ENCODE assay signal across 2 cellular contexts in the genomic region with DNA sequence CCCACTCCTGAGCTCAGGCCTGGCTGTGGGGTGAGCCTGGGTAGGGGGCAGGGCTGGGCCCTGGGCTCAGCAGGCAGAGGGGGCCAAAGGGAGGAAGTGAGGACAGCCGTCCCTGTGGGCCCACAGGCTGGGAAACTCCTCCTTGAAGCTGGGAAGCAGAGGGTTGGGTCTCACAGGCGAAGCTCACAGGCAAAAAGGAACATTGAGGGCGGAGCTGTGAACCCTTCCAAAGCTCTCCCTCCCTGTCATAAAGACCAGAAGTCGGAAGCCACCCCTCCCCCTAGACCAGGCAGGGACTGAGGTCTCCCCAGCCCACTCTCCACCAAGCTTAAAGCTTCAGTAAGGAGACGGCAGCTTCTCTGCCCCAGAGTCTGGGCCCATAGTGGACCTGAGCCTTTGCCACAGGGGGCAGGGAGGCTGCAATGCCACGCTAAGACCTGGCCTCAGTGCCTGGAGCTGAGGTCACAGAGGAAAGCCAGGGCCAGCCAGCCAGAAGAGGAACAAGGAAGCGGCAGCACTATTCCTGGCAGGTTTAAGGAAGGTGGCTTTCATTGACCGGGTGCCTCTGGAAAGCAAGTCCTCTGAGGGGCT.
TF ChIP-seq lines count a peak whose summit lies in the region.

No MANE protein-coding gene starts in this region.

TF ChIP-seq in K562, 482 proteins besides CTCF, POLR2A, EP300 and RAD21:
- 0 out of 2 replicates have a peak, but pooled peaks have one; percentile 25 for TF ChIP-seq CBFB (CRISPR knock-in tag; IDR thresholded peaks at IDR 0.05)
- 0 out of 2 replicates have a peak, but pooled peaks have one; percentile 8 for TF ChIP-seq PHF8 (IDR thresholded peaks at IDR 0.05; ENCODE audit: borderline replicate concordance, low read length)
- no peak for TF ChIP-seq SMARCB1 (IDR thresholded peaks at IDR 0.05; ENCODE audit: insufficient read length, low read depth)
- peak; percentile 11; the same call in 1 of the 2 replicates for TF ChIP-seq RB1 (IDR thresholded peaks at IDR 0.05; ENCODE audit: low read depth)

TF ChIP-seq in HepG2, 621 proteins besides CTCF, POLR2A, EP300 and RAD21:
- TF ChIP-seq HNRNPL (IDR thresholded peaks at IDR 0.05; ENCODE audit: low read depth, low read length) (0 out of 2 replicates have a peak, but pooled peaks have one; percentile 25), NR3C1 (CRISPR knock-in tag; IDR thresholded peaks at IDR 0.05) (no peak)
- TF ChIP-seq, protein P1, sequence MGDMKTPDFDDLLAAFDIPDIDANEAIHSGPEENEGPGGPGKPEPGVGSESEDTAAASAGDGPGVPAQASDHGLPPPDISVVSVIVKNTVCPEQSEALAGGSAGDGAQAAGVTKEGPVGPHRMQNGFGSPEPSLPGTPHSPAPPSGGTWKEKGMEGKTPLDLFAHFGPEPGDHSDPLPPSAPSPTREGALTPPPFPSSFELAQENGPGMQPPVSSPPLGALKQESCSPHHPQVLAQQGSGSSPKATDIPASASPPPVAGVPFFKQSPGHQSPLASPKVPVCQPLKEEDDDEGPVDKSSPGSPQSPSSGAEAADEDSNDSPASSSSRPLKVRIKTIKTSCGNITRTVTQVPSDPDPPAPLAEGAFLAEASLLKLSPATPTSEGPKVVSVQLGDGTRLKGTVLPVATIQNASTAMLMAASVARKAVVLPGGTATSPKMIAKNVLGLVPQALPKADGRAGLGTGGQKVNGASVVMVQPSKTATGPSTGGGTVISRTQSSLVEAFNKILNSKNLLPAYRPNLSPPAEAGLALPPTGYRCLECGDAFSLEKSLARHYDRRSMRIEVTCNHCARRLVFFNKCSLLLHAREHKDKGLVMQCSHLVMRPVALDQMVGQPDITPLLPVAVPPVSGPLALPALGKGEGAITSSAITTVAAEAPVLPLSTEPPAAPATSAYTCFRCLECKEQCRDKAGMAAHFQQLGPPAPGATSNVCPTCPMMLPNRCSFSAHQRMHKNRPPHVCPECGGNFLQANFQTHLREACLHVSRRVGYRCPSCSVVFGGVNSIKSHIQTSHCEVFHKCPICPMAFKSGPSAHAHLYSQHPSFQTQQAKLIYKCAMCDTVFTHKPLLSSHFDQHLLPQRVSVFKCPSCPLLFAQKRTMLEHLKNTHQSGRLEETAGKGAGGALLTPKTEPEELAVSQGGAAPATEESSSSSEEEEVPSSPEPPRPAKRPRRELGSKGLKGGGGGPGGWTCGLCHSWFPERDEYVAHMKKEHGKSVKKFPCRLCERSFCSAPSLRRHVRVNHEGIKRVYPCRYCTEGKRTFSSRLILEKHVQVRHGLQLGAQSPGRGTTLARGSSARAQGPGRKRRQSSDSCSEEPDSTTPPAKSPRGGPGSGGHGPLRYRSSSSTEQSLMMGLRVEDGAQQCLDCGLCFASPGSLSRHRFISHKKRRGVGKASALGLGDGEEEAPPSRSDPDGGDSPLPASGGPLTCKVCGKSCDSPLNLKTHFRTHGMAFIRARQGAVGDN (CRISPR knock-in tag; IDR thresholded peaks at IDR 0.05) = peak; percentile 17; the same call in 1 of the 2 replicates
TF ChIP-seq in HepG2: peak in this region for 2.
